In the genomic region with DNA sequence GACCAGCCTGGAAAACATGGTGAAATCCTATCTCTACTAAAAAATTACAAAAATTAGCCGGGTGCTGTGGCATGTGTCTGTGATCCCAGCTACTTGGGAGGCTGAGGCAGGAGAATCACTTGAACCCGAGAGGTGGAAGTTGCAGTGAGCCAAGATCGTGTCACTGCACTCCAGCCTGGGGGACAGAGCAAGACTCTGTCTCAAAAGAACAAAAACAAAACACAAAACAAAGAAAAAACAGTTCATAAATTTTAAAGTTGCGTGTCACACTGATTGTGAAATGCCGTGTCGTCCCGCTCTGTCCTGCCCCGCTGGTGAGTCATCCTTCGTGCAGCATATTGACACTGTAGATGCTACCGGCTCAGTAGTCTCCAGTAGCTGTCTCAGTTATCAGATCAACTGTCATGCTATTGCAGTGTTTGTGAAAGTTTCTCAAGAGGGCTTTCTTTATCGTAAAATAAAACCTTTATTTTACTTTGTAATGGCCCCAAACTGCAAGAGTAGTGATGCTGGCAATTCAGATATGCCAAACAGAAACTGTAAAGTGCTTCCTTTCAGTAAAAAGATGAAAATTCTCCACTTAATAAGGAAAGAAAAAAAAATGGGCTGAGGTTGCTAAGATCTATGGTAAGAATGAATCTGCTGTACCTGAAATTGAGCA, we compare ENCODE assay signal across 1 cellular context.
TF ChIP-seq lines count a peak whose summit lies in the region.

No MANE protein-coding gene starts in this region.

TF ChIP-seq in liver, 16 proteins besides CTCF, POLR2A, EP300 and RAD21 (continued from another document):
- TF ChIP-seq, protein P1, sequence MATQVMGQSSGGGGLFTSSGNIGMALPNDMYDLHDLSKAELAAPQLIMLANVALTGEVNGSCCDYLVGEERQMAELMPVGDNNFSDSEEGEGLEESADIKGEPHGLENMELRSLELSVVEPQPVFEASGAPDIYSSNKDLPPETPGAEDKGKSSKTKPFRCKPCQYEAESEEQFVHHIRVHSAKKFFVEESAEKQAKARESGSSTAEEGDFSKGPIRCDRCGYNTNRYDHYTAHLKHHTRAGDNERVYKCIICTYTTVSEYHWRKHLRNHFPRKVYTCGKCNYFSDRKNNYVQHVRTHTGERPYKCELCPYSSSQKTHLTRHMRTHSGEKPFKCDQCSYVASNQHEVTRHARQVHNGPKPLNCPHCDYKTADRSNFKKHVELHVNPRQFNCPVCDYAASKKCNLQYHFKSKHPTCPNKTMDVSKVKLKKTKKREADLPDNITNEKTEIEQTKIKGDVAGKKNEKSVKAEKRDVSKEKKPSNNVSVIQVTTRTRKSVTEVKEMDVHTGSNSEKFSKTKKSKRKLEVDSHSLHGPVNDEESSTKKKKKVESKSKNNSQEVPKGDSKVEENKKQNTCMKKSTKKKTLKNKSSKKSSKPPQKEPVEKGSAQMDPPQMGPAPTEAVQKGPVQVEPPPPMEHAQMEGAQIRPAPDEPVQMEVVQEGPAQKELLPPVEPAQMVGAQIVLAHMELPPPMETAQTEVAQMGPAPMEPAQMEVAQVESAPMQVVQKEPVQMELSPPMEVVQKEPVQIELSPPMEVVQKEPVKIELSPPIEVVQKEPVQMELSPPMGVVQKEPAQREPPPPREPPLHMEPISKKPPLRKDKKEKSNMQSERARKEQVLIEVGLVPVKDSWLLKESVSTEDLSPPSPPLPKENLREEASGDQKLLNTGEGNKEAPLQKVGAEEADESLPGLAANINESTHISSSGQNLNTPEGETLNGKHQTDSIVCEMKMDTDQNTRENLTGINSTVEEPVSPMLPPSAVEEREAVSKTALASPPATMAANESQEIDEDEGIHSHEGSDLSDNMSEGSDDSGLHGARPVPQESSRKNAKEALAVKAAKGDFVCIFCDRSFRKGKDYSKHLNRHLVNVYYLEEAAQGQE (IDR thresholded peaks at IDR 0.05) = peak; percentile 73
- TF ChIP-seq, protein P2, sequence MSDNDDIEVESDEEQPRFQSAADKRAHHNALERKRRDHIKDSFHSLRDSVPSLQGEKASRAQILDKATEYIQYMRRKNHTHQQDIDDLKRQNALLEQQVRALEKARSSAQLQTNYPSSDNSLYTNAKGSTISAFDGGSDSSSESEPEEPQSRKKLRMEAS (IDR thresholded peaks at IDR 0.05) = no peak
- TF ChIP-seq RXRA (IDR thresholded peaks at IDR 0.05) = peak; percentile 46 to 82
- TF ChIP-seq YY1 (IDR thresholded peaks at IDR 0.05) = peak; percentile 15
- TF ChIP-seq, protein P3, sequence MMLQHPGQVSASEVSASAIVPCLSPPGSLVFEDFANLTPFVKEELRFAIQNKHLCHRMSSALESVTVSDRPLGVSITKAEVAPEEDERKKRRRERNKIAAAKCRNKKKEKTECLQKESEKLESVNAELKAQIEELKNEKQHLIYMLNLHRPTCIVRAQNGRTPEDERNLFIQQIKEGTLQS (IDR thresholded peaks at IDR 0.05) = peak; percentile 98
- peak; percentile 54 for TF ChIP-seq TAF1 (conservative IDR thresholded peaks at IDR 0.05)
TF ChIP-seq in liver: peak in this region for 12.
